ENCODE assay signal across 17 cellular contexts in genomic region chr2:105055613-105056012, GRCh38.
"Had no signal": no experiment of that assay in that cellular context is flagged by ENCODE, and none has a peak within 500 bp of the region (broad histone marks: within the 10 kb centered on the region; RNA-seq: fewer than 3 reads in every experiment).

No MANE protein-coding gene starts in this region.

- H3K27ac ChIP-seq: body of pancreas, coronary artery, foreskin keratinocyte, hepatocyte, lower lobe of right lung, pancreas, thoracic aorta, upper lobe of right lung had no signal

- H3K27me3 ChIP-seq: body of pancreas, foreskin keratinocyte, hepatocyte, pancreas, upper lobe of right lung had no signal

- H3K4me3 ChIP-seq: body of pancreas, coronary artery, hepatocyte, lower lobe of right lung, pancreas, smooth muscle cell, thoracic aorta, upper lobe of right lung had no signal

- H3K9me3 ChIP-seq: body of pancreas, lower lobe of right lung, pancreas, thoracic aorta, upper lobe of right lung had no signal

- DNase-seq: activated CD4-positive, alpha-beta T cell treated with anti-CD3 and anti-CD28 coated beads for 36 hours; activated CD4-positive, alpha-beta T cell treated with anti-CD3 and anti-CD28 coated beads, Interleukin-2, amount 50 U/mL, for 48 hours; activated gamma-delta T cell treated with Interleukin-2 at 50 U/mL for 16 hours; activated T-cell treated with anti-CD3 and anti-CD28 coated beads for 4 hours; amygdala; body of pancreas; central memory CD4-positive, alpha-beta T cell; lower lobe of right lung; natural killer cell; pancreas; stimulated activated CD4-positive, alpha-beta T cell treated with anti-CD3 and anti-CD28 coated beads, Interleukin-4, amount 100 ng/mL, for 1 hour; upper lobe of right lung had no signal

- H2AFZ ChIP-seq: hepatocyte had no signal

- H3K4me2 ChIP-seq: hepatocyte, smooth muscle cell had no signal

- H3K4me1 ChIP-seq: foreskin keratinocyte, lower lobe of right lung, upper lobe of right lung had no signal

- H3K36me3 ChIP-seq: pancreas had no signal
